In genomic region chr13:67228909-67229308, GRCh38 we compare ENCODE assay signal across 1 cellular context.
TF ChIP-seq lines count a peak whose summit lies in the region.

No MANE protein-coding gene starts in this region.

TF ChIP-seq in WTC11, 78 proteins besides CTCF, POLR2A, EP300 and RAD21 (continued from another document):
- TF ChIP-seq, protein P1, sequence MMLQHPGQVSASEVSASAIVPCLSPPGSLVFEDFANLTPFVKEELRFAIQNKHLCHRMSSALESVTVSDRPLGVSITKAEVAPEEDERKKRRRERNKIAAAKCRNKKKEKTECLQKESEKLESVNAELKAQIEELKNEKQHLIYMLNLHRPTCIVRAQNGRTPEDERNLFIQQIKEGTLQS (CRISPR knock-in tag; conservative IDR thresholded peaks at IDR 0.05), result no peak
- TF ChIP-seq ETV6 (CRISPR knock-in tag; IDR thresholded peaks at IDR 0.05), result no peak
- no peak for TF ChIP-seq FOXP4 (CRISPR knock-in tag; IDR thresholded peaks at IDR 0.05)
- no peak for TF ChIP-seq ZNF232 (CRISPR knock-in tag; IDR thresholded peaks at IDR 0.05)
- TF ChIP-seq, protein P2, sequence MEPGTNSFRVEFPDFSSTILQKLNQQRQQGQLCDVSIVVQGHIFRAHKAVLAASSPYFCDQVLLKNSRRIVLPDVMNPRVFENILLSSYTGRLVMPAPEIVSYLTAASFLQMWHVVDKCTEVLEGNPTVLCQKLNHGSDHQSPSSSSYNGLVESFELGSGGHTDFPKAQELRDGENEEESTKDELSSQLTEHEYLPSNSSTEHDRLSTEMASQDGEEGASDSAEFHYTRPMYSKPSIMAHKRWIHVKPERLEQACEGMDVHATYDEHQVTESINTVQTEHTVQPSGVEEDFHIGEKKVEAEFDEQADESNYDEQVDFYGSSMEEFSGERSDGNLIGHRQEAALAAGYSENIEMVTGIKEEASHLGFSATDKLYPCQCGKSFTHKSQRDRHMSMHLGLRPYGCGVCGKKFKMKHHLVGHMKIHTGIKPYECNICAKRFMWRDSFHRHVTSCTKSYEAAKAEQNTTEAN (CRISPR knock-in tag; IDR thresholded peaks at IDR 0.05), result no peak
- TF ChIP-seq JAZF1 (CRISPR knock-in tag; IDR thresholded peaks at IDR 0.05), result no peak
- no peak for TF ChIP-seq NR3C1 (CRISPR knock-in tag; conservative IDR thresholded peaks at IDR 0.05; ENCODE audit: low read depth)
- TF ChIP-seq PRDM15 (CRISPR knock-in tag; IDR thresholded peaks at IDR 0.05), result no peak
- TF ChIP-seq ZNF138 (CRISPR knock-in tag; conservative IDR thresholded peaks at IDR 0.05), result no peak
- no peak for TF ChIP-seq NFATC4 (CRISPR knock-in tag; IDR thresholded peaks at IDR 0.05)
